ENCODE assay signal across 8 cellular contexts in the genomic region with DNA sequence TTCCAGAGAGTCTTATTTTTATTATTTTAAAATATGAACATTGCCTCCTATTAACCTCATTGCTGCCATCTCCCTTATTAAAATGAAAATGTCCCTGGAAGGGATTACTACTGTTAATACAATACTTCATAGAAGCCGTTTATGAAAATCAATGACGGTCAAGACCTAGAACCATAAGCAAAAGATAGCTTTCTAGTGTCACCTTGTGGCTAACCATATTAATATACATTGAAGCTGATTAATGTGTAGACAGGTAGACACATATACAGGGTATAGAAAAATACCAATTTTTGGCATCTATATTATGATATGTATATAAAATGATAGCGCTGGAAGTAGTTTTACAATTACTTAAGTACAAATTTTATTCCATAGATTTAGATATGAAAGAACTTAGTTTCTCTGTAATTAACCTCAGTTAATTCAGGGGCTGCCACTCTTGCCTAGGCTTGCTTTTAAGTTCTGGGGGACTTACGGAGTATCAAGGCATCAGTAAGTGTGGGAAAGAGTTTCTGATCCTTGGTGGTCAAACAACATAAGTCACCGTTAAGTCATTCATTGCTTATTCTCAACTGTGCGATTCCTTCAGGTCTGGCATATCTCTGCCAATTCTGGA. TPM values are rescaled to one million over a fixed set of nuclear protein-coding genes. Genes with fewer than 3 reads are reported as not detected.
DNase-seq lines count a peak whose midpoint lies in the region; ATAC-seq and TF ChIP-seq lines count a peak whose summit lies in the region.

No MANE protein-coding gene starts in this region.

- no peak overlapping the region for H2AFZ ChIP-seq in hepatocyte

- H3K36me3 ChIP-seq in HEK293 (ENCODE audit: control insufficient read depth in 2 of 2, insufficient read depth in 1 of 2, low read length in 2 of 2) (peaks cover 5 to 6% of the 10 kb centered on the region in 2 experiments; a peak in 2 of 3 replicates), hepatocyte (replicated peaks; ENCODE audit: insufficient read depth, low read depth) (no peaks in the 10 kb centered on the region)

- no peaks in the 10 kb centered on the region for H3K27me3 ChIP-seq in hepatocyte

- H3K27ac Mint-ChIP-seq in CD14-positive monocyte (no peak overlapping the region), T-cell (no peak overlapping the region)
- no peak overlapping the region for H3K27ac Mint-ChIP-seq in activated CD4-positive, alpha-beta T cell treated with anti-CD3 and anti-CD28 coated beads for 36 hours

- TF ChIP-seq CTCF in CD14-positive monocyte (IDR thresholded peaks at IDR 0.05) (peak; percentile 40), HEK293 (tag by site-specific recombination; IDR thresholded peaks at IDR 0.05) (peak; percentile 35; the same call in 1 of the 2 replicates), RWPE1 (conservative IDR thresholded peaks at IDR 0.05; ENCODE audit: low read depth) (peak; percentile 90), hepatocyte (IDR thresholded peaks at IDR 0.05; ENCODE audit: poor library complexity) (peak; percentile 68)

- H3K4me1 ChIP-seq in HEK293 (ENCODE audit: control insufficient read depth, insufficient read depth, low read length) (no peaks in the 10 kb centered on the region), hepatocyte (ENCODE audit: insufficient read depth) (peaks cover 12% of the 10 kb centered on the region)

- no peak overlapping the region for H3K4me3 ChIP-seq in HEK293 (ENCODE audit: low read depth, low read length)
- no peak overlapping the region for H3K4me3 ChIP-seq in hepatocyte

- intact Hi-C loops in CD14-positive monocyte (cut with micrococcal nuclease): no loop called here
- intact Hi-C loops in activated CD4-positive, alpha-beta T cell treated with anti-CD3 and anti-CD28 coated beads for 36 hours (cut with DNase I, micrococcal nuclease): loop anchor here (1.0 to 10.0 kb wide), 6 partner anchors 132 to 1346 kb away; no protein-coding TSS in a partner anchor

- H3K36me3 Mint-ChIP-seq in CD14-positive monocyte: peaks cover 2 to 8% of the 10 kb centered on the region in 2 donors
- peaks cover 4% of the 10 kb centered on the region for H3K36me3 Mint-ChIP-seq in T-cell
- H3K36me3 Mint-ChIP-seq in activated CD4-positive, alpha-beta T cell treated with anti-CD3 and anti-CD28 coated beads for 36 hours (ENCODE audit: low read depth): peaks cover 4% of the 10 kb centered on the region

- ATAC-seq in T-cell (replicated peaks in 1 of 4): no peak
- ATAC-seq in activated CD4-positive, alpha-beta T cell treated with anti-CD3 and anti-CD28 coated beads for 36 hours: no peak
- ATAC-seq in HG03439 (IDR thresholded peaks at IDR 0.05; ENCODE audit: unreplicated experiment): no peak

- no peak for DNase-seq in CD14-positive monocyte (ENCODE audit: low spot score)
- peak; percentile 53 for DNase-seq in RWPE1 (ENCODE audit: low spot score)
- peak; percentile 40 for DNase-seq in hepatocyte (ENCODE audit: low spot score)
- DNase-seq in T-cell: no peak
- DNase-seq in activated CD4-positive, alpha-beta T cell treated with anti-CD3 and anti-CD28 coated beads for 36 hours: no peak
- DNase-seq in UCSD-AML1 (lab: John Stamatoyannopoulos, UW; ENCODE audit: unreplicated experiment): no peak

- H3K4me1 Mint-ChIP-seq in CD14-positive monocyte: peaks cover 19% of the 10 kb centered on the region
- peaks cover 24 to 29% (median 24%) of the 10 kb centered on the region in 3 donors for H3K4me1 Mint-ChIP-seq in T-cell
- peaks cover 21% of the 10 kb centered on the region for H3K4me1 Mint-ChIP-seq in activated CD4-positive, alpha-beta T cell treated with anti-CD3 and anti-CD28 coated beads for 36 hours

- peaks cover 23% of the 10 kb centered on the region for H3K79me2 ChIP-seq in hepatocyte

- H3K9me2 ChIP-seq in hepatocyte (replicated peaks; ENCODE audit: insufficient read depth): no peaks in the 10 kb centered on the region

- 61% methylated on average over 6 of the region's 6 CpGs for WGBS in hepatocyte (ENCODE audit: low lambda C conversion rate, missing lambda C conversion rate)

- H4K20me1 ChIP-seq in hepatocyte (ENCODE audit: insufficient read depth, poor library complexity, severe bottlenecking): no peaks in the 10 kb centered on the region

- H3K9me3 ChIP-seq in HEK293 (ENCODE audit: control insufficient read depth, insufficient read depth, low read depth, low read length): no peaks in the 10 kb centered on the region
- no peaks in the 10 kb centered on the region for H3K9me3 ChIP-seq in hepatocyte (ENCODE audit: low read depth)

- H3K4me3 Mint-ChIP-seq in CD14-positive monocyte: no peak overlapping the region
- no peak overlapping the region for H3K4me3 Mint-ChIP-seq in T-cell
- H3K4me3 Mint-ChIP-seq in activated CD4-positive, alpha-beta T cell treated with anti-CD3 and anti-CD28 coated beads for 36 hours: no peak overlapping the region

- H3K27me3 Mint-ChIP-seq in CD14-positive monocyte (ENCODE audit: low read depth in 3 of 3) (peaks cover 40 to 47% (median 44%) of the 10 kb centered on the region in 3 donors), T-cell (peaks cover 22 to 33% of the 10 kb centered on the region in 2 donors)
- peaks cover 13% of the 10 kb centered on the region for H3K27me3 Mint-ChIP-seq in activated CD4-positive, alpha-beta T cell treated with anti-CD3 and anti-CD28 coated beads for 36 hours

- CTCF ChIA-PET in HEK293 (lab: Yijun Ruan, JAX): interaction anchor here (0.6 to 4.6 kb wide), 28 partner anchors 14 to 959 kb away, joined by 3 to 58 read pairs (median 4); no protein-coding TSS in a partner anchor
- CTCF ChIA-PET in RWPE1 (lab: Yijun Ruan, JAX): interaction anchor here (0.6 to 2.6 kb wide), 18 partner anchors 9 to 521 kb away, joined by 3 to 50 read pairs (median 4); no protein-coding TSS in a partner anchor
- CTCF ChIA-PET in T-cell (lab: Charles Lee): interaction anchor here (0.5 to 1.8 kb wide), 7 partner anchors 14 to 515 kb away, joined by 3 to 13 read pairs (median 5); no protein-coding TSS in a partner anchor
- CTCF ChIA-PET in activated CD4-positive, alpha-beta T cell treated with anti-CD3 and anti-CD28 coated beads for 36 hours (lab: Charles Lee): interaction anchor here (1.0 to 2.1 kb wide), 7 partner anchors 10 to 515 kb away, joined by 3 to 11 read pairs (median 4); no protein-coding TSS in a partner anchor

- H3K9me3 Mint-ChIP-seq in CD14-positive monocyte: peaks cover 0 to 4% (median 2%) of the 10 kb centered on the region in 7 donors
- no peaks in the 10 kb centered on the region for H3K9me3 Mint-ChIP-seq in T-cell
- H3K9me3 Mint-ChIP-seq in activated CD4-positive, alpha-beta T cell treated with anti-CD3 and anti-CD28 coated beads for 36 hours (ENCODE audit: low read depth): no peaks in the 10 kb centered on the region

- H3K27ac ChIP-seq in HEK293 (ENCODE audit: extremely low read depth, low read depth, low read length) (no peak overlapping the region), RWPE1 (no peak overlapping the region), hepatocyte (no peak overlapping the region)

- POLR2A ChIA-PET in HEK293 (lab: Yijun Ruan, JAX) (interaction anchor here (0.7 to 1.3 kb wide), 2 partner anchors 23 to 137 kb away, joined by 3 read pairs; partner anchors contain the start of gene MCC), RWPE1 (lab: Yijun Ruan, JAX; ENCODE audit: low non-redundant PET) (no interaction called here), T-cell (lab: Charles Lee) (no interaction called here)
- POLR2A ChIA-PET in activated CD4-positive, alpha-beta T cell treated with anti-CD3 and anti-CD28 coated beads for 36 hours (lab: Charles Lee): no interaction called here

- no peak overlapping the region for H3K4me2 ChIP-seq in hepatocyte

TF ChIP-seq in HEK293, 187 proteins besides CTCF, POLR2A, EP300 and RAD21:
- no peak for TF ChIP-seq ZNF560 (tag by site-specific recombination; IDR thresholded peaks at IDR 0.05; ENCODE audit: borderline replicate concordance)
- TF ChIP-seq, protein P1, sequence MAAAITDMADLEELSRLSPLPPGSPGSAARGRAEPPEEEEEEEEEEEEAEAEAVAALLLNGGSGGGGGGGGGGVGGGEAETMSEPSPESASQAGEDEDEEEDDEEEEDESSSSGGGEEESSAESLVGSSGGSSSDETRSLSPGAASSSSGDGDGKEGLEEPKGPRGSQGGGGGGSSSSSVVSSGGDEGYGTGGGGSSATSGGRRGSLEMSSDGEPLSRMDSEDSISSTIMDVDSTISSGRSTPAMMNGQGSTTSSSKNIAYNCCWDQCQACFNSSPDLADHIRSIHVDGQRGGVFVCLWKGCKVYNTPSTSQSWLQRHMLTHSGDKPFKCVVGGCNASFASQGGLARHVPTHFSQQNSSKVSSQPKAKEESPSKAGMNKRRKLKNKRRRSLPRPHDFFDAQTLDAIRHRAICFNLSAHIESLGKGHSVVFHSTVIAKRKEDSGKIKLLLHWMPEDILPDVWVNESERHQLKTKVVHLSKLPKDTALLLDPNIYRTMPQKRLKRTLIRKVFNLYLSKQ (tag by site-specific recombination; IDR thresholded peaks at IDR 0.05; ENCODE audit: borderline replicate concordance): no peak
- TF ChIP-seq ZNF654 (tag by site-specific recombination; IDR thresholded peaks at IDR 0.05; ENCODE audit: low read depth): peak; percentile 72
- no peak for TF ChIP-seq ZNF350 (tag by site-specific recombination; IDR thresholded peaks at IDR 0.05)
- no peak for TF ChIP-seq ZNF335 (tag by site-specific recombination; conservative IDR thresholded peaks at IDR 0.05)
- 0 out of 2 replicates have a peak, but pooled peaks have one; percentile 35 for TF ChIP-seq ZNF660 (tag by site-specific recombination; IDR thresholded peaks at IDR 0.05)
- TF ChIP-seq ZNF529 (tag by site-specific recombination; IDR thresholded peaks at IDR 0.05; ENCODE audit: insufficient replicate concordance): no peak
- TF ChIP-seq ZNF112 (tag by site-specific recombination; IDR thresholded peaks at IDR 0.05): no peak
- no peak for TF ChIP-seq ZBTB21 (tag by site-specific recombination; IDR thresholded peaks at IDR 0.05)
- no peak for TF ChIP-seq SP7 (tag by site-specific recombination; IDR thresholded peaks at IDR 0.05)
- TF ChIP-seq WT1 (tag by site-specific recombination; IDR thresholded peaks at IDR 0.05): no peak
- no peak for TF ChIP-seq ZNF701 (tag by site-specific recombination; IDR thresholded peaks at IDR 0.05)
- TF ChIP-seq ZNF747 (tag by site-specific recombination; IDR thresholded peaks at IDR 0.05): no peak
TF ChIP-seq in HEK293: peak in this region for 2.

RNA-seq across cellular contexts. Expression of gene YTHDC2, which starts 2.5 kb away (rescaled TPM):
- 10 to 100 TPM in 1 of 2 donors, 1 to 10 TPM in 1; 5.8 to 10.3 TPM for polyA plus RNA-seq in CD14-positive monocyte
- total RNA-seq in hepatocyte: 25.6 and 26.3 TPM in 2 replicates
- 9.1 and 11.1 TPM in 2 replicates for polyA plus RNA-seq in hepatocyte
- total RNA-seq in T-cell: 10 to 100 TPM; 31.5 to 52.0 (median 38.2) TPM
- total RNA-seq in activated CD4-positive, alpha-beta T cell treated with anti-CD3 and anti-CD28 coated beads for 36 hours: 10 to 100 TPM; 19.0 to 28.7 TPM

RNA-seq across cellular contexts. Expression of gene MCC, which starts 22.7 kb away (rescaled TPM):
- polyA plus RNA-seq in CD14-positive monocyte (under 1 TPM in 1 of 2 donors, not detected in 1; 0.09 TPM), hepatocyte (8.3 and 13.2 TPM in 2 replicates)
- total RNA-seq in hepatocyte (22.0 and 31.5 TPM in 2 replicates), T-cell (1 to 10 TPM; 2.6 to 8.3 (median 6.3) TPM)
- 1 to 10 TPM; 1.9 to 2.4 TPM for total RNA-seq in activated CD4-positive, alpha-beta T cell treated with anti-CD3 and anti-CD28 coated beads for 36 hours

Comparison
In these comparisons a context has a peak if more than half of its experiments do, and no peak if none do; other contexts are left out.
1. DNase-seq: peak in RWPE1 (single experiment) and hepatocyte (single experiment); none in CD14-positive monocyte (single experiment), T-cell (0 of 34), activated CD4-positive, alpha-beta T cell treated with anti-CD3 and anti-CD28 coated beads for 36 hours (single experiment) and UCSD-AML1 (single experiment).
2. CTCF ChIP-seq: peak in every context shown above with its lines; median percentile 90 in RWPE1; 68 in hepatocyte; 40 in CD14-positive monocyte; 35 in HEK293.
3. intact Hi-C loops: an anchor here in activated CD4-positive, alpha-beta T cell treated with anti-CD3 and anti-CD28 coated beads for 36 hours (1.0 to 10.0 kb wide); none called in CD14-positive monocyte.